ENCODE assay signal across 9 cellular contexts in genomic region chr11:10606536-10607208, GRCh38. TPM values are rescaled to one million over a fixed set of nuclear protein-coding genes. Genes with fewer than 3 reads are reported as not detected.
DNase-seq lines count a peak whose midpoint lies in the region; ATAC-seq and TF ChIP-seq lines count a peak whose summit lies in the region.
"Had no signal": no experiment of that assay in that cellular context is flagged by ENCODE, and none has a peak within 500 bp of the region (broad histone marks: within the 10 kb centered on the region; RNA-seq: fewer than 3 reads in every experiment).

No MANE protein-coding gene starts in this region.

- intact Hi-C loops in sigmoid colon (cut with DNase I) = no loop called here

- no peak overlapping the region for H2AFZ ChIP-seq in Loucy (ENCODE audit: low read length)

- H3K27ac ChIP-seq in epithelial cell of prostate = peak overlapping the region; percentile 31
- peak overlapping the region; percentile 50 to 87 (median 72) for H3K27ac ChIP-seq in sigmoid colon

- H4K20me1 ChIP-seq in Loucy (ENCODE audit: insufficient read depth, low read length, poor library complexity, severe bottlenecking) = no peaks in the 10 kb centered on the region

- H3K36me3 ChIP-seq in Loucy (ENCODE audit: insufficient read depth, low read length) (no peaks in the 10 kb centered on the region), sigmoid colon (peaks cover 9 to 98% (median 31%) of the 10 kb centered on the region in 4 donors)

- no peak for TF ChIP-seq CTCF in Loucy (conservative IDR thresholded peaks at IDR 0.05; ENCODE audit: low read length)
- TF ChIP-seq CTCF in sigmoid colon (IDR thresholded peaks at IDR 0.05) = no peak

- peak overlapping the region; percentile 15 for H3K4me3 ChIP-seq in Loucy (ENCODE audit: low read length, poor library complexity, severe bottlenecking)
- no peak overlapping the region for H3K4me3 ChIP-seq in sigmoid colon

- no peak for TF ChIP-seq EP300 in sigmoid colon (IDR thresholded peaks at IDR 0.05)

- H3K27me3 ChIP-seq in Loucy (ENCODE audit: insufficient read depth, low read length, poor library complexity, severe bottlenecking) (no peaks in the 10 kb centered on the region), sigmoid colon (no peaks in the 10 kb centered on the region)

- no peak for TF ChIP-seq POLR2A in sigmoid colon (IDR thresholded peaks at IDR 0.05)

- ATAC-seq in GM19438 (IDR thresholded peaks at IDR 0.05; ENCODE audit: low read depth, unreplicated experiment) (peak; percentile 71), GM21526 (IDR thresholded peaks at IDR 0.05; ENCODE audit: low FRiP score, unreplicated experiment) (no peak)

- H3K4me1 ChIP-seq in Loucy (ENCODE audit: insufficient read depth, low read length, poor library complexity, severe bottlenecking) (peaks cover 55% of the 10 kb centered on the region), sigmoid colon (peaks cover 0 to 52% (median 24%) of the 10 kb centered on the region in 4 donors)

- no peaks in the 10 kb centered on the region for H3K9me2 ChIP-seq in Loucy (replicated peaks; ENCODE audit: low read depth, low read length)

- H3K9me3 ChIP-seq in Loucy (ENCODE audit: insufficient read depth, low read depth, low read length) (no peaks in the 10 kb centered on the region), sigmoid colon (no peaks in the 10 kb centered on the region)

- CTCF ChIA-PET in HEK293T (lab: Yijun Ruan, JAX) = interaction anchor here (0.7 kb wide), 1 partner anchor 13 kb away, joined by 3 read pairs; no protein-coding TSS in a partner anchor

- POLR2A ChIA-PET in HEK293T (lab: Yijun Ruan, JAX) = interaction anchor here (1.4 kb wide), 1 partner anchor 144 kb away, joined by 3 read pairs; the partner anchor contains the start of gene CTR9

- WGBS in sigmoid colon, 2 donors = 63 to 64% methylated on average over 6 of the region's 6 CpGs

- H3K79me2 ChIP-seq in Loucy (ENCODE audit: insufficient read depth, low read length) = no peaks in the 10 kb centered on the region

- H3K9ac ChIP-seq in Loucy (ENCODE audit: low read depth, low read length, poor library complexity, severe bottlenecking) = peak overlapping the region; percentile 34

- H3K4me2 ChIP-seq in Loucy (ENCODE audit: low read depth, low read length, poor library complexity, severe bottlenecking) = peak overlapping the region; percentile 40

- no peaks in the 10 kb centered on the region for H3F3A ChIP-seq in Loucy (ENCODE audit: low read depth)

- DNase-seq in epithelial cell of prostate (ENCODE audit: low read depth, low spot score) (no peak), sigmoid colon (no peak), NCI-H748 treated with DMSO at 0.1 percent for 48 hours (lab: John Stamatoyannopoulos, UW) (no peak), SW 1271 (lab: John Stamatoyannopoulos, UW) (no peak), HEK293T (ENCODE audit: extremely low spot score) (no peak)

TF ChIP-seq in HEK293T, 16 proteins besides CTCF, POLR2A, EP300 and RAD21:
- TF ChIP-seq SUZ12 (IDR thresholded peaks at IDR 0.05) (no peak), NFRKB (IDR thresholded peaks at IDR 0.05) (no peak), FOXK2 (IDR thresholded peaks at IDR 0.05) (no peak), SP1 (IDR thresholded peaks at IDR 0.05) (no peak), LEF1 (IDR thresholded peaks at IDR 0.05; ENCODE audit: borderline replicate concordance) (no peak), PKNOX1 (IDR thresholded peaks at IDR 0.05) (no peak), L3MBTL2 (conservative IDR thresholded peaks at IDR 0.05) (no peak), ELF4 (IDR thresholded peaks at IDR 0.05) (no peak), ARNT (IDR thresholded peaks at IDR 0.05) (no peak), ZNF384 (IDR thresholded peaks at IDR 0.05) (no peak), CTBP1 (IDR thresholded peaks at IDR 0.05; ENCODE audit: borderline replicate concordance) (no peak), TARDBP (IDR thresholded peaks at IDR 0.05) (no peak), FOXA1 (IDR thresholded peaks at IDR 0.05) (no peak)

RNA-seq across cellular contexts. Expression of gene LYVE1, which starts 38.2 kb away (rescaled TPM):
- 100 to 1,000 TPM in 3 of 4 donors, 10 to 100 TPM in 1; 41.5 to 158 (median 133) TPM for total RNA-seq in sigmoid colon
- 10 to 100 TPM; 21.3 to 29.4 (median 22.7) TPM for polyA plus RNA-seq in sigmoid colon
- total RNA-seq: myocyte had no signal
